Comparison of ENCODE assay signal across 8 cellular contexts in the genomic region with DNA sequence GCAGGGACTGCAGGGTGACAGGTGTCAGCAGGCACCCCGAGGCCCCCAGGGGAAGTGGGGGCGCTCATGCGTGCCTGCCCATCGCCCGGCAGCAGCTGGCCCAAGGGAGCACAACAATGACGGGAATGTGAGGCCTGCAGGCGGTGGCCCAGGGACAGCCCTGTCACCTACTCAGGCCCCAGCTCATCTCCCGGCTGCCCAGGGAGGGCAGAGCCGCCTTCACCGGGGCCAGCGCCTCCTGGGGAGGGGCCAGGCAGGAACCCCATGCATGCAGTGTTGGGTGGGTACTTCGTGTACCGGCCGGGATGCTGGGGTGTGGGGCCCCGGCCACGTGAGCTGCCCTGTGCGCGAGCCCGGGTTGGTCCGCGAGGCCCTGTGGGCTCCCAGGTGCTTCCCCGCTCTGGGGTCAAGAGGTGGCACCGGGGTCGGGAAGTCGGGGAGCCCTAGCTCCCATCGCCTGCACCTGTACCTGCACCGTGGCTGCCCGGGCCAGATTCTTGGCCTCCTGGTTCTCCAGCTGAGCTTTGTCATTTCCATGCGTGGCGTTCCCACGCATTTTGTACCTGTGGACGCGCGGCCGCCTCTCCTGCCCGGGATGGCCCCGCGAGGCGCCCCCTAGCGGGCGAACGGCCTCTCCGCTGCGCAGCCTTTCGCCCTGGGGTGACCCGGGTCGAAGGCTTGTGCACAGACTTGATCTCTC. TPM values are rescaled to one million over a fixed set of nuclear protein-coding genes. Genes with fewer than 3 reads are reported as not detected.
DNase-seq lines count a peak whose midpoint lies in the region; ATAC-seq and TF ChIP-seq lines count a peak whose summit lies in the region.

No MANE protein-coding gene starts in this region.

- no peaks in the 10 kb centered on the region for H3K36me3 ChIP-seq in transverse colon

- peak; percentile 7 for DNase-seq in activated T-helper 1 cell treated with Interleukin-2 at 50 U/mL for 16 hours (ENCODE audit: low read depth)
- DNase-seq in activated T-helper 1 cell treated with anti-CD3 and anti-CD28 coated beads, Interleukin-12 subunit alpha, Interleukin-12 subunit beta, Interleukin-2, Interleukin-4 antibody, amounts not matched to agents 30 ng/mL and 10 ng/mL and 1 ng/mL, durations not matched to agents 14 hours and 24 hours and 36 hours (ENCODE audit: low spot score): no peak
- DNase-seq in kidney tubule cell (ENCODE audit: low spot score): peak; percentile 14
- no peak for DNase-seq in transverse colon
- DNase-seq in T-helper 17 cell: no peak
- DNase-seq in NCI-H1694 treated with DMSO at 0.1 percent for 48 hours (lab: John Stamatoyannopoulos, UW): no peak
- DNase-seq in NCI-H2081 treated with DMSO at 0.1 percent for 48 hours (lab: John Stamatoyannopoulos, UW): no peak

- H3K27ac ChIP-seq in transverse colon: no peak overlapping the region

- ATAC-seq in activated T-helper 17 cell treated with anti-CD3 and anti-CD28 coated beads, Interleukin-2, amount 50 U/mL, for 72 hours (replicated peaks): peak; percentile 45
- ATAC-seq in T-helper 17 cell: no peak

- no peak overlapping the region for H3K27ac Mint-ChIP-seq in activated T-helper 1 cell treated with anti-CD3 and anti-CD28 coated beads, Interleukin-12 subunit alpha, Interleukin-12 subunit beta, Interleukin-2, Interleukin-4 antibody, amounts not matched to agents 30 ng/mL and 10 ng/mL and 1 ng/mL, durations not matched to agents 14 hours and 24 hours and 36 hours
- H3K27ac Mint-ChIP-seq in activated T-helper 17 cell treated with anti-CD3 and anti-CD28 coated beads, Interleukin-2, amount 50 U/mL, for 72 hours: no peak overlapping the region
- no peak overlapping the region for H3K27ac Mint-ChIP-seq in T-helper 17 cell

- TF ChIP-seq POLR2A in transverse colon (IDR thresholded peaks at IDR 0.05): no peak

- WGBS in transverse colon (ENCODE audit: low coverage in 1 of 2), 2 donors: 58% methylated on average over 41 of the region's 47 CpGs; no CpG with 5 or more reads in 1 of the 2 donors

- no peaks in the 10 kb centered on the region for H3K9me3 Mint-ChIP-seq in activated T-helper 1 cell treated with anti-CD3 and anti-CD28 coated beads, Interleukin-12 subunit alpha, Interleukin-12 subunit beta, Interleukin-2, Interleukin-4 antibody, amounts not matched to agents 30 ng/mL and 10 ng/mL and 1 ng/mL, durations not matched to agents 14 hours and 24 hours and 36 hours
- no peaks in the 10 kb centered on the region for H3K9me3 Mint-ChIP-seq in activated T-helper 17 cell treated with anti-CD3 and anti-CD28 coated beads, Interleukin-2, amount 50 U/mL, for 72 hours

- peaks cover 6% of the 10 kb centered on the region for H3K4me1 Mint-ChIP-seq in activated T-helper 1 cell treated with anti-CD3 and anti-CD28 coated beads, Interleukin-12 subunit alpha, Interleukin-12 subunit beta, Interleukin-2, Interleukin-4 antibody, amounts not matched to agents 30 ng/mL and 10 ng/mL and 1 ng/mL, durations not matched to agents 14 hours and 24 hours and 36 hours (ENCODE audit: low read depth)
- H3K4me1 Mint-ChIP-seq in activated T-helper 17 cell treated with anti-CD3 and anti-CD28 coated beads, Interleukin-2, amount 50 U/mL, for 72 hours: peaks cover 5% of the 10 kb centered on the region
- peaks cover 4% of the 10 kb centered on the region for H3K4me1 Mint-ChIP-seq in T-helper 17 cell

- peaks cover 5% of the 10 kb centered on the region for H3K27me3 ChIP-seq in transverse colon

- TF ChIP-seq EP300 in transverse colon (IDR thresholded peaks at IDR 0.05; ENCODE audit: low read depth): no peak

- H3K9me3 ChIP-seq in transverse colon (no peaks in the 10 kb centered on the region), T-helper 17 cell (ENCODE audit: control insufficient read depth, low read length, poor library complexity, severe bottlenecking) (no peaks in the 10 kb centered on the region)

- H3K4me3 ChIP-seq in transverse colon: peak overlapping the region in 1 of 4 donors; percentile 1

- intact Hi-C loops in activated T-helper 1 cell treated with anti-CD3 and anti-CD28 coated beads, Interleukin-12 subunit alpha, Interleukin-12 subunit beta, Interleukin-2, Interleukin-4 antibody, amounts not matched to agents 30 ng/mL and 10 ng/mL and 1 ng/mL, durations not matched to agents 14 hours and 24 hours and 36 hours (cut with micrococcal nuclease): loop anchor here (1.0 to 5.0 kb wide), 2 partner anchors 171 to 282 kb away; a partner anchor contains a TSS
- intact Hi-C loops in transverse colon (cut with DNase I; ENCODE audit: low total_unique reads): no loop called here

- in situ Hi-C loops in transverse colon (cut with MboI; ENCODE audit: low pct_ligation_motif_present in 1 of 4, low pct_unique_long_range_greater_than_20kb in 1 of 4, low sequenced_read_pairs in 3 of 4): no loop called here

- H3K4me3 Mint-ChIP-seq in activated T-helper 1 cell treated with anti-CD3 and anti-CD28 coated beads, Interleukin-12 subunit alpha, Interleukin-12 subunit beta, Interleukin-2, Interleukin-4 antibody, amounts not matched to agents 30 ng/mL and 10 ng/mL and 1 ng/mL, durations not matched to agents 14 hours and 24 hours and 36 hours: no peak overlapping the region
- no peak overlapping the region for H3K4me3 Mint-ChIP-seq in activated T-helper 17 cell treated with anti-CD3 and anti-CD28 coated beads, Interleukin-2, amount 50 U/mL, for 72 hours
- H3K4me3 Mint-ChIP-seq in T-helper 17 cell: no peak overlapping the region

- peaks cover 2% of the 10 kb centered on the region for H3K27me3 Mint-ChIP-seq in activated T-helper 1 cell treated with anti-CD3 and anti-CD28 coated beads, Interleukin-12 subunit alpha, Interleukin-12 subunit beta, Interleukin-2, Interleukin-4 antibody, amounts not matched to agents 30 ng/mL and 10 ng/mL and 1 ng/mL, durations not matched to agents 14 hours and 24 hours and 36 hours (ENCODE audit: insufficient read depth)
- no peaks in the 10 kb centered on the region for H3K27me3 Mint-ChIP-seq in activated T-helper 17 cell treated with anti-CD3 and anti-CD28 coated beads, Interleukin-2, amount 50 U/mL, for 72 hours
- no peaks in the 10 kb centered on the region for H3K27me3 Mint-ChIP-seq in T-helper 17 cell

- H3K36me3 Mint-ChIP-seq in activated T-helper 1 cell treated with anti-CD3 and anti-CD28 coated beads, Interleukin-12 subunit alpha, Interleukin-12 subunit beta, Interleukin-2, Interleukin-4 antibody, amounts not matched to agents 30 ng/mL and 10 ng/mL and 1 ng/mL, durations not matched to agents 14 hours and 24 hours and 36 hours (ENCODE audit: low read depth): no peaks in the 10 kb centered on the region
- no peaks in the 10 kb centered on the region for H3K36me3 Mint-ChIP-seq in activated T-helper 17 cell treated with anti-CD3 and anti-CD28 coated beads, Interleukin-2, amount 50 U/mL, for 72 hours (ENCODE audit: low read depth)
- peaks cover 2% of the 10 kb centered on the region for H3K36me3 Mint-ChIP-seq in T-helper 17 cell (ENCODE audit: low read depth)

- TF ChIP-seq CTCF in transverse colon (IDR thresholded peaks at IDR 0.05): peak; percentile 45 to 62 (median 47)

- H3K4me1 ChIP-seq in transverse colon: peaks cover 7 to 36% (median 29%) of the 10 kb centered on the region in 4 donors

RNA-seq across cellular contexts. Expression of a gene that starts 0.8 kb away (rescaled TPM):
- total RNA-seq in activated T-helper 1 cell treated with anti-CD3 and anti-CD28 coated beads, Interleukin-12 subunit alpha, Interleukin-12 subunit beta, Interleukin-2, Interleukin-4 antibody, amounts not matched to agents 30 ng/mL and 10 ng/mL and 1 ng/mL, durations not matched to agents 14 hours and 24 hours and 36 hours: not detected in 2 replicates
- not detected for total RNA-seq in activated T-helper 17 cell treated with anti-CD3 and anti-CD28 coated beads, Interleukin-2, amount 50 U/mL, for 72 hours
- total RNA-seq in transverse colon (1 to 10 TPM in 1 of 4 donors, under 1 TPM in 1, not detected in 2; 0.14 to 5.6 TPM), T-helper 17 cell (not detected)

RNA-seq across cellular contexts. Expression of a gene that starts 19.5 kb away (rescaled TPM):
- 0.20 TPM in 1 of 2 replicates, not detected in the other for total RNA-seq in activated T-helper 1 cell treated with anti-CD3 and anti-CD28 coated beads, Interleukin-12 subunit alpha, Interleukin-12 subunit beta, Interleukin-2, Interleukin-4 antibody, amounts not matched to agents 30 ng/mL and 10 ng/mL and 1 ng/mL, durations not matched to agents 14 hours and 24 hours and 36 hours
- not detected for total RNA-seq in activated T-helper 17 cell treated with anti-CD3 and anti-CD28 coated beads, Interleukin-2, amount 50 U/mL, for 72 hours
- total RNA-seq in transverse colon (under 1 TPM in 1 of 4 donors, not detected in 3; 0.41 TPM), T-helper 17 cell (not detected)

RNA-seq across cellular contexts. Expression of a gene that starts 39.2 kb away (rescaled TPM):
- 0.05 and 0.20 TPM in 2 replicates for total RNA-seq in activated T-helper 1 cell treated with anti-CD3 and anti-CD28 coated beads, Interleukin-12 subunit alpha, Interleukin-12 subunit beta, Interleukin-2, Interleukin-4 antibody, amounts not matched to agents 30 ng/mL and 10 ng/mL and 1 ng/mL, durations not matched to agents 14 hours and 24 hours and 36 hours
- total RNA-seq in activated T-helper 17 cell treated with anti-CD3 and anti-CD28 coated beads, Interleukin-2, amount 50 U/mL, for 72 hours: 1 to 10 TPM in 1 of 2 donors, under 1 TPM in 1; 0.39 to 1.0 TPM
- 1 to 10 TPM in 2 of 4 donors, under 1 TPM in 2; 0.14 to 4.4 (median 0.72) TPM for total RNA-seq in transverse colon
- under 1 TPM in 1 of 2 donors, not detected in 1; 0.05 TPM for total RNA-seq in T-helper 17 cell

Comparison
In these comparisons a context has a peak if more than half of its experiments do, and no peak if none do; other contexts are left out.
1. DNase-seq: peak in activated T-helper 1 cell treated with Interleukin-2 at 50 U/mL for 16 hours (single experiment) and kidney tubule cell (single experiment); none in activated T-helper 1 cell treated with anti-CD3 and anti-CD28 coated beads, Interleukin-12 subunit alpha, Interleukin-12 subunit beta, Interleukin-2, Interleukin-4 antibody, amounts not matched to agents 30 ng/mL and 10 ng/mL and 1 ng/mL, durations not matched to agents 14 hours and 24 hours and 36 hours (single experiment), transverse colon (single experiment), T-helper 17 cell (0 of 3), NCI-H1694 treated with DMSO at 0.1 percent for 48 hours (single experiment) and NCI-H2081 treated with DMSO at 0.1 percent for 48 hours (single experiment).